Comparison of ENCODE assay signal across 1 cellular context in the genomic region with DNA sequence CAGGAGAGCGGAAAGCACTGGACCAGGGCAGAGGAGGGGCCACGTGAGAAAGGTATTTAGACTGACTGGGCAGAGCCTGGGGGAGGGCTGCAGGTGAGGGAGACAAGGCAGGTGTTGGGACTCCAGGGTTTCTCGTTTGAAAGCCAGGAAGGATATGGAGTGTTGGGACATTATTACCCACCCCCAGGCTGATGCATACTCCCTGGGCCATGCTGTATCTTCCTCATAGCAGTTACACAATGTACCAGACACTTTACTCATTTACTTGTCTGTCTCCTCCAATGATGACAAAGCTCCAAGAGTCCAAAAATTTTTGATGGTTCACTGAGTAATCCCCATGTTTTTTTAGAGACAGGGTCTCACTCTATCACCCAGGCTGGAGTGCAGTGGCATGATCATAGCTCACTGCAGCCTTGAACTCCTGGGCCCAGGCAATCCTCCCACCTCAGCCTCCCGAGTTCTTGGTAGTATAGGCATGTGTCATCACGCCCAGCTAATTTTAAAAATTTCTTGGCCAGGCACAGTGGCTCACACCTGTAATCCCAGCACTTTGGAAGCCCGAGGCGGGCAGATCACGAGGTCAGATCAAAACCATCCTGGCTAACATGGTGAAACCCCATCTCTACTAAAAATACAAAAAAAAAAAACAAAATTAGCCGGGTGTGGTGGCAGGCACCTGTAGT.
TF ChIP-seq lines count a peak whose summit lies in the region.

No MANE protein-coding gene starts in this region.

TF ChIP-seq in endothelial cell of umbilical vein, 7 proteins besides CTCF, POLR2A, EP300 and RAD21:
- TF ChIP-seq JUN (IDR thresholded peaks at IDR 0.05; ENCODE audit: borderline replicate concordance, insufficient read depth, insufficient read length, low read depth) = no peak
- TF ChIP-seq, protein P1, sequence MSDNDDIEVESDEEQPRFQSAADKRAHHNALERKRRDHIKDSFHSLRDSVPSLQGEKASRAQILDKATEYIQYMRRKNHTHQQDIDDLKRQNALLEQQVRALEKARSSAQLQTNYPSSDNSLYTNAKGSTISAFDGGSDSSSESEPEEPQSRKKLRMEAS (IDR thresholded peaks at IDR 0.05; ENCODE audit: insufficient read depth, insufficient read length) = no peak
